In the genomic region with DNA sequence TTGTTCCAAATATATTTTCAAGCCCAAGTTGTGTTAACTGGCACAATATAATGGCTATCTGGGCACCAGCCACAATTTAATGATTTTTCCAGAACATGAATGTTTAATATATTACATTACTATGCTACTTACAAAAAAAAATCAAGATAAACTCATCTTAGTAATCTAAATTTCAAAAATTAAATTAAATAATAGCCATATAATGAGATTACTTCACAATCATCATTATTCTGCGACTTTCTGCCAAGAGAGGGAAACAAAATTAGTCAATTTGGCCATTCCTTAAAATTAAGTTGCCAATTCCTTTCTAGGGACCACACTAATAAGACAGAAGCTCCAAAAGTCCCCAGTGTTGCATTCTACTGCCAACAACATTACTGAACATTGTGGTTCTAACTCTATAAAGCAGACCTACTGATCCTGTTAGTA, we compare ENCODE assay signal across 1 cellular context.
TF ChIP-seq lines count a peak whose summit lies in the region.

No MANE protein-coding gene starts in this region.

TF ChIP-seq in GM23338, 12 proteins besides CTCF, POLR2A, EP300 and RAD21 (continued from another document):
- TF ChIP-seq, protein P1, sequence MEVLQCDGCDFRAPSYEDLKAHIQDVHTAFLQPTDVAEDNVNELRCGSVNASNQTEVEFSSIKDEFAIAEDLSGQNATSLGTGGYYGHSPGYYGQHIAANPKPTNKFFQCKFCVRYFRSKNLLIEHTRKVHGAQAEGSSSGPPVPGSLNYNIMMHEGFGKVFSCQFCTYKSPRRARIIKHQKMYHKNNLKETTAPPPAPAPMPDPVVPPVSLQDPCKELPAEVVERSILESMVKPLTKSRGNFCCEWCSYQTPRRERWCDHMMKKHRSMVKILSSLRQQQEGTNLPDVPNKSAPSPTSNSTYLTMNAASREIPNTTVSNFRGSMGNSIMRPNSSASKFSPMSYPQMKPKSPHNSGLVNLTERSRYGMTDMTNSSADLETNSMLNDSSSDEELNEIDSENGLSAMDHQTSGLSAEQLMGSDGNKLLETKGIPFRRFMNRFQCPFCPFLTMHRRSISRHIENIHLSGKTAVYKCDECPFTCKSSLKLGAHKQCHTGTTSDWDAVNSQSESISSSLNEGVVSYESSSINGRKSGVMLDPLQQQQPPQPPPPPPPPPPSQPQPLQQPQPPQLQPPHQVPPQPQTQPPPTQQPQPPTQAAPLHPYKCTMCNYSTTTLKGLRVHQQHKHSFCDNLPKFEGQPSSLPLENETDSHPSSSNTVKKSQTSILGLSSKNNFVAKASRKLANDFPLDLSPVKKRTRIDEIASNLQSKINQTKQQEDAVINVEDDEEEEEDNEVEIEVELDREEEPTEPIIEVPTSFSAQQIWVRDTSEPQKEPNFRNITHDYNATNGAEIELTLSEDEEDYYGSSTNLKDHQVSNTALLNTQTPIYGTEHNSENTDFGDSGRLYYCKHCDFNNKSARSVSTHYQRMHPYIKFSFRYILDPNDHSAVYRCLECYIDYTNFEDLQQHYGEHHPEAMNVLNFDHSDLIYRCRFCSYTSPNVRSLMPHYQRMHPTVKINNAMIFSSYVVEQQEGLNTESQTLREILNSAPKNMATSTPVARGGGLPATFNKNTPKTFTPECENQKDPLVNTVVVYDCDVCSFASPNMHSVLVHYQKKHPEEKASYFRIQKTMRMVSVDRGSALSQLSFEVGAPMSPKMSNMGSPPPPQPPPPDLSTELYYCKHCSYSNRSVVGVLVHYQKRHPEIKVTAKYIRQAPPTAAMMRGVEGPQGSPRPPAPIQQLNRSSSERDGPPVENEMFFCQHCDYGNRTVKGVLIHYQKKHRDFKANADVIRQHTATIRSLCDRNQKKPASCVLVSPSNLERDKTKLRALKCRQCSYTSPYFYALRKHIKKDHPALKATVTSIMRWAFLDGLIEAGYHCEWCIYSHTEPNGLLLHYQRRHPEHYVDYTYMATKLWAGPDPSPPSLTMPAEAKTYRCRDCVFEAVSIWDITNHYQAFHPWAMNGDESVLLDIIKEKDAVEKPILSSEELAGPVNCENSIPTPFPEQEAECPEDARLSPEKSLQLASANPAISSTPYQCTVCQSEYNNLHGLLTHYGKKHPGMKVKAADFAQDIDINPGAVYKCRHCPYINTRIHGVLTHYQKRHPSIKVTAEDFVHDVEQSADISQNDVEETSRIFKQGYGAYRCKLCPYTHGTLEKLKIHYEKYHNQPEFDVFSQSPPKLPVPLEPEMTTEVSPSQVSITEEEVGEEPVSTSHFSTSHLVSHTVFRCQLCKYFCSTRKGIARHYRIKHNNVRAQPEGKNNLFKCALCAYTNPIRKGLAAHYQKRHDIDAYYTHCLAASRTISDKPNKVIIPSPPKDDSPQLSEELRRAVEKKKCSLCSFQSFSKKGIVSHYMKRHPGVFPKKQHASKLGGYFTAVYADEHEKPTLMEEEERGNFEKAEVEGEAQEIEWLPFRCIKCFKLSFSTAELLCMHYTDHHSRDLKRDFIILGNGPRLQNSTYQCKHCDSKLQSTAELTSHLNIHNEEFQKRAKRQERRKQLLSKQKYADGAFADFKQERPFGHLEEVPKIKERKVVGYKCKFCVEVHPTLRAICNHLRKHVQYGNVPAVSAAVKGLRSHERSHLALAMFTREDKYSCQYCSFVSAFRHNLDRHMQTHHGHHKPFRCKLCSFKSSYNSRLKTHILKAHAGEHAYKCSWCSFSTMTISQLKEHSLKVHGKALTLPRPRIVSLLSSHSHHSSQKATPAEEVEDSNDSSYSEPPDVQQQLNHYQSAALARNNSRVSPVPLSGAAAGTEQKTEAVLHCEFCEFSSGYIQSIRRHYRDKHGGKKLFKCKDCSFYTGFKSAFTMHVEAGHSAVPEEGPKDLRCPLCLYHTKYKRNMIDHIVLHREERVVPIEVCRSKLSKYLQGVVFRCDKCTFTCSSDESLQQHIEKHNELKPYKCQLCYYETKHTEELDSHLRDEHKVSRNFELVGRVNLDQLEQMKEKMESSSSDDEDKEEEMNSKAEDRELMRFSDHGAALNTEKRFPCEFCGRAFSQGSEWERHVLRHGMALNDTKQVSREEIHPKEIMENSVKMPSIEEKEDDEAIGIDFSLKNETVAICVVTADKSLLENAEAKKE (CRISPR knock-in tag; IDR thresholded peaks at IDR 0.05) = no peak
- no peak for TF ChIP-seq STAT1 (IDR thresholded peaks at IDR 0.05; ENCODE audit: unreplicated experiment)
- TF ChIP-seq, protein P2, sequence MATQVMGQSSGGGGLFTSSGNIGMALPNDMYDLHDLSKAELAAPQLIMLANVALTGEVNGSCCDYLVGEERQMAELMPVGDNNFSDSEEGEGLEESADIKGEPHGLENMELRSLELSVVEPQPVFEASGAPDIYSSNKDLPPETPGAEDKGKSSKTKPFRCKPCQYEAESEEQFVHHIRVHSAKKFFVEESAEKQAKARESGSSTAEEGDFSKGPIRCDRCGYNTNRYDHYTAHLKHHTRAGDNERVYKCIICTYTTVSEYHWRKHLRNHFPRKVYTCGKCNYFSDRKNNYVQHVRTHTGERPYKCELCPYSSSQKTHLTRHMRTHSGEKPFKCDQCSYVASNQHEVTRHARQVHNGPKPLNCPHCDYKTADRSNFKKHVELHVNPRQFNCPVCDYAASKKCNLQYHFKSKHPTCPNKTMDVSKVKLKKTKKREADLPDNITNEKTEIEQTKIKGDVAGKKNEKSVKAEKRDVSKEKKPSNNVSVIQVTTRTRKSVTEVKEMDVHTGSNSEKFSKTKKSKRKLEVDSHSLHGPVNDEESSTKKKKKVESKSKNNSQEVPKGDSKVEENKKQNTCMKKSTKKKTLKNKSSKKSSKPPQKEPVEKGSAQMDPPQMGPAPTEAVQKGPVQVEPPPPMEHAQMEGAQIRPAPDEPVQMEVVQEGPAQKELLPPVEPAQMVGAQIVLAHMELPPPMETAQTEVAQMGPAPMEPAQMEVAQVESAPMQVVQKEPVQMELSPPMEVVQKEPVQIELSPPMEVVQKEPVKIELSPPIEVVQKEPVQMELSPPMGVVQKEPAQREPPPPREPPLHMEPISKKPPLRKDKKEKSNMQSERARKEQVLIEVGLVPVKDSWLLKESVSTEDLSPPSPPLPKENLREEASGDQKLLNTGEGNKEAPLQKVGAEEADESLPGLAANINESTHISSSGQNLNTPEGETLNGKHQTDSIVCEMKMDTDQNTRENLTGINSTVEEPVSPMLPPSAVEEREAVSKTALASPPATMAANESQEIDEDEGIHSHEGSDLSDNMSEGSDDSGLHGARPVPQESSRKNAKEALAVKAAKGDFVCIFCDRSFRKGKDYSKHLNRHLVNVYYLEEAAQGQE (IDR thresholded peaks at IDR 0.05; ENCODE audit: unreplicated experiment) = no peak
- no peak for TF ChIP-seq EZH2 (IDR thresholded peaks at IDR 0.05; ENCODE audit: low read depth, unreplicated experiment)
- no peak for TF ChIP-seq CREB1 (CRISPR knock-in tag; IDR thresholded peaks at IDR 0.05; ENCODE audit: low read depth)
- TF ChIP-seq, protein P3, sequence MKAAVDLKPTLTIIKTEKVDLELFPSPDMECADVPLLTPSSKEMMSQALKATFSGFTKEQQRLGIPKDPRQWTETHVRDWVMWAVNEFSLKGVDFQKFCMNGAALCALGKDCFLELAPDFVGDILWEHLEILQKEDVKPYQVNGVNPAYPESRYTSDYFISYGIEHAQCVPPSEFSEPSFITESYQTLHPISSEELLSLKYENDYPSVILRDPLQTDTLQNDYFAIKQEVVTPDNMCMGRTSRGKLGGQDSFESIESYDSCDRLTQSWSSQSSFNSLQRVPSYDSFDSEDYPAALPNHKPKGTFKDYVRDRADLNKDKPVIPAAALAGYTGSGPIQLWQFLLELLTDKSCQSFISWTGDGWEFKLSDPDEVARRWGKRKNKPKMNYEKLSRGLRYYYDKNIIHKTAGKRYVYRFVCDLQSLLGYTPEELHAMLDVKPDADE (IDR thresholded peaks at IDR 0.05) = no peak
- TF ChIP-seq NANOG (IDR thresholded peaks at IDR 0.05; ENCODE audit: borderline replicate concordance) = no peak
- TF ChIP-seq ZNF331 (CRISPR knock-in tag; IDR thresholded peaks at IDR 0.05; ENCODE audit: low read depth) = no peak
- no peak for TF ChIP-seq POLR2AphosphoS5 (IDR thresholded peaks at IDR 0.05; ENCODE audit: low read depth)
